In the genomic region with DNA sequence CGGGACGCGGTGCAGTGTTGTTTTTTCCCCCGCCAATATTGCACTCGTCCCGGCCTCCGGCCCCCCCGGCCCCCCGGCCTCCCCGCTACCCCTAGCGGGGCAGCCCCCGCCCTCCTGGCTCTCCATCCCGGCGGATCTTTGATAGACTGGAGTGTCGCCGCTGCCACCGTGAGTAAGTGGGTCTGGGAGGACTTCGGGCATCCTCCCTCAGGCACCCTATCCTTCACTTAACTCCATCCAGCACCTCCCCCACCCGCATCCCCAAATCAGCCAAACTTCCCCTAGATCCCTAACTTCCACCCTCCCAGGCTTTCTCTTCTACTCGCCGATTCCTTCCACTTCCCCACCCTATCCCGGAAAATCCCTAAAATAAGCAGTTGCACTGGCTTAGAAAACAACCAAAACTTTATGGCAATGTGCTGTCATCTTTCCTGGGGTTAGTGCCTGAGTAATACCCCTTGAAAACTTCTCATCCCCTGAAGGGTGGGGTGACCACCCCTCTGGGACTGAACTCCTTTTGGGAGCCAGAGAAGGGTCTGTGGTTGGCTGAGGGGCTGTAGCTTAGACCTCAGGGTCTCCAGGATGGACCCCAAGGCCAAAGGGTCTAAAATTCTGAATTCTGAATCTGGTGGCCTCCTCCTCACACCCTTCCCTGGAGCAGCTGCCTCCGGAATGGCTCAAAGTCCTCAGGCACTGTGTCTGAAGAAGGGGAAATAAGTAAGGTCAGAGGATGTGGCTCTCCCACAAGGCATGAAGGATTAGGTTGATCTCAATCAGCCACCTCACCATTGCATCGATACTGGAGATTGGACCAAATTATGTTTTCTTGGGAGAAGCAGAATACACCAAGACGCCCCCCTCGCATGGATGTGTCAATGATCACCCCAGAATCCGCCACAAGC, we compare ENCODE assay signal across 8 cellular contexts. TPM values are rescaled to one million over a fixed set of nuclear protein-coding genes. Genes with fewer than 3 reads are reported as not detected.
DNase-seq lines count a peak whose midpoint lies in the region; ATAC-seq and TF ChIP-seq lines count a peak whose summit lies in the region.

No MANE protein-coding gene starts in this region.

- peaks cover 18 to 33% (median 26%) of the 10 kb centered on the region in 4 donors for H3K4me1 Mint-ChIP-seq in naive thymus-derived CD8-positive, alpha-beta T cell

- peak overlapping the region in 3 of 11 experiments; percentile 13 to 95 (median 89); a peak in 4 of 22 replicates for H3K27ac ChIP-seq in BLaER1 treated with 17β-estradiol and CSF1 and Interleukin-3, amounts not matched to agents 10 nM and 100 nM
- H3K27ac ChIP-seq in colonic mucosa: peak overlapping the region; percentile 93

- H3K9ac ChIP-seq in BLaER1 treated with 17β-estradiol and CSF1 and Interleukin-3, amounts not matched to agents 10 nM and 100 nM: peak overlapping the region in 10 of 11 experiments; percentile 50 to 91 (median 80); a peak in 15 of 22 replicates
- peak overlapping the region in 1 of 2 donors; percentile 66 for H3K9ac ChIP-seq in colonic mucosa (ENCODE audit: low read depth in 2 of 2, low read length in 2 of 2)

- peak overlapping the region; percentile 78 to 100 (median 96) for H3K27ac Mint-ChIP-seq in naive thymus-derived CD8-positive, alpha-beta T cell

- H3K36me3 ChIP-seq in BLaER1 treated with 17β-estradiol and CSF1 and Interleukin-3, amounts not matched to agents 10 nM and 100 nM: peaks cover 0 to 27% (median 11%) of the 10 kb centered on the region in 11 experiments; a peak in 11 of 22 replicates
- H3K36me3 ChIP-seq in MG63: no peaks in the 10 kb centered on the region
- no peaks in the 10 kb centered on the region for H3K36me3 ChIP-seq in colonic mucosa

- intact Hi-C loops in colonic mucosa (cut with DNase I): no loop called here

- H3K36me3 Mint-ChIP-seq in naive thymus-derived CD8-positive, alpha-beta T cell: no peaks in the 10 kb centered on the region

- TF ChIP-seq CTCF in colonic mucosa (IDR thresholded peaks at IDR 0.05): no peak

- H3K4me3 Mint-ChIP-seq in naive thymus-derived CD8-positive, alpha-beta T cell: peak overlapping the region; percentile 33 to 97 (median 75)

- ATAC-seq in naive thymus-derived CD8-positive, alpha-beta T cell: no peak
- no peak for ATAC-seq in HG03354 (IDR thresholded peaks at IDR 0.05; ENCODE audit: poor library complexity, severe bottlenecking, unreplicated experiment)
- no peak for ATAC-seq in GM21381 (IDR thresholded peaks at IDR 0.05; ENCODE audit: unreplicated experiment)

- no peaks in the 10 kb centered on the region for H4K20me1 ChIP-seq in BLaER1 treated with 17β-estradiol and CSF1 and Interleukin-3, amounts not matched to agents 10 nM and 100 nM

- POLR2A ChIA-PET in naive thymus-derived CD8-positive, alpha-beta T cell (lab: Charles Lee): interaction anchor here (0.5 to 5.1 kb wide), 18 partner anchors 9 to 1327 kb away, joined by 3 to 150 read pairs (median 6); partner anchors contain the start of genes CLK2, FDPS, KRTCAP2 and MTX1

- no peak for DNase-seq in MG63
- no peak for DNase-seq in colonic mucosa
- DNase-seq in naive thymus-derived CD8-positive, alpha-beta T cell: peak in 2 of 10 donors; percentile 13 to 59
- no peak for DNase-seq in SIG-M5 (lab: John Stamatoyannopoulos, UW)
- DNase-seq in activated CD4-positive, alpha-beta T cell treated with anti-CD3 and anti-CD28 coated beads for 4 hours: no peak

- H3K4me1 ChIP-seq in BLaER1 treated with 17β-estradiol and CSF1 and Interleukin-3, amounts not matched to agents 10 nM and 100 nM: peaks cover 31 to 44% (median 38%) of the 10 kb centered on the region in 10 experiments
- peaks cover 15% of the 10 kb centered on the region for H3K4me1 ChIP-seq in colonic mucosa

- peaks cover 0 to 2% (median 0%) of the 10 kb centered on the region in 5 donors for H3K27me3 Mint-ChIP-seq in naive thymus-derived CD8-positive, alpha-beta T cell

- H3K27me3 ChIP-seq in BLaER1 treated with 17β-estradiol and CSF1 and Interleukin-3, amounts not matched to agents 10 nM and 100 nM: no peaks in the 10 kb centered on the region
- no peaks in the 10 kb centered on the region for H3K27me3 ChIP-seq in MG63
- H3K27me3 ChIP-seq in colonic mucosa: no peaks in the 10 kb centered on the region

- H3K9me3 ChIP-seq in BLaER1 treated with 17β-estradiol and CSF1 and Interleukin-3, amounts not matched to agents 10 nM and 100 nM (replicated peaks in 1 of 11): no peaks in the 10 kb centered on the region
- H3K9me3 ChIP-seq in MG63: no peaks in the 10 kb centered on the region
- no peaks in the 10 kb centered on the region for H3K9me3 ChIP-seq in colonic mucosa

- H3K9me3 Mint-ChIP-seq in naive thymus-derived CD8-positive, alpha-beta T cell: no peaks in the 10 kb centered on the region

- peak overlapping the region; percentile 48 to 69 (median 56); a peak in 18 of 20 replicates for H3K4me3 ChIP-seq in BLaER1 treated with 17β-estradiol and CSF1 and Interleukin-3, amounts not matched to agents 10 nM and 100 nM
- H3K4me3 ChIP-seq in MG63: peak overlapping the region; percentile 41
- H3K4me3 ChIP-seq in colonic mucosa: peak overlapping the region; percentile 47

- peak overlapping the region; percentile 77 to 98 (median 95) for H3K4me2 ChIP-seq in BLaER1 treated with 17β-estradiol and CSF1 and Interleukin-3, amounts not matched to agents 10 nM and 100 nM

RNA-seq across cellular contexts. Expression of gene THBS3, which starts 12.2 kb away (rescaled TPM):
- total RNA-seq in MG63 (2014; rRNA removed; shearing (Covaris generic); ENCODE audit: low replicate concordance): 9.1 and 11.0 TPM in 2 replicates
- 10 to 100 TPM; 12.2 to 16.0 TPM for total RNA-seq in colonic mucosa
- 10 to 100 TPM; 36.8 to 37.9 TPM for total RNA-seq in naive thymus-derived CD8-positive, alpha-beta T cell
- 1 to 10 TPM; 1.2 to 3.8 (median 3.0) TPM for polyA plus RNA-seq in naive thymus-derived CD8-positive, alpha-beta T cell

RNA-seq across cellular contexts. Expression of gene MTX1, which starts 13.0 kb away (rescaled TPM):
- total RNA-seq in MG63 (2014; rRNA removed; shearing (Covaris generic); ENCODE audit: low replicate concordance): 97.2 and 100 TPM in 2 replicates
- total RNA-seq in colonic mucosa: 10 to 100 TPM; 37.5 to 55.8 TPM
- 10 to 100 TPM; 26.9 to 27.1 TPM for total RNA-seq in naive thymus-derived CD8-positive, alpha-beta T cell
- 10 to 100 TPM; 45.8 to 50.7 (median 48.5) TPM for polyA plus RNA-seq in naive thymus-derived CD8-positive, alpha-beta T cell

RNA-seq across cellular contexts. Expression of gene TRIM46, which starts 21.8 kb away (rescaled TPM):
- total RNA-seq in MG63 (2014; rRNA removed; shearing (Covaris generic); ENCODE audit: low replicate concordance): not detected in 2 replicates
- under 1 TPM; 0.10 to 0.19 TPM for total RNA-seq in colonic mucosa
- total RNA-seq in naive thymus-derived CD8-positive, alpha-beta T cell: 1 to 10 TPM; 4.0 to 4.1 TPM
- polyA plus RNA-seq in naive thymus-derived CD8-positive, alpha-beta T cell: under 1 TPM; 0.40 to 0.92 (median 0.60) TPM

RNA-seq across cellular contexts. Expression of gene KRTCAP2, which starts 22.3 kb away (rescaled TPM):
- total RNA-seq in MG63 (2014; rRNA removed; shearing (Covaris generic); ENCODE audit: low replicate concordance): 220 and 236 TPM in 2 replicates
- 100 to 1,000 TPM; 140 to 172 TPM for total RNA-seq in colonic mucosa
- total RNA-seq in naive thymus-derived CD8-positive, alpha-beta T cell: 100 to 1,000 TPM; 148 to 152 TPM
- 100 to 1,000 TPM; 453 to 495 (median 490) TPM for polyA plus RNA-seq in naive thymus-derived CD8-positive, alpha-beta T cell

RNA-seq across cellular contexts. Expression of gene DPM3, which starts 55.1 kb away (rescaled TPM):
- total RNA-seq in MG63 (2014; rRNA removed; shearing (Covaris generic); ENCODE audit: low replicate concordance): 48.9 TPM in 1 of 2 replicates, not detected in the other
- 100 to 1,000 TPM; 149 to 182 TPM for total RNA-seq in colonic mucosa
- 10 to 100 TPM; 45.2 to 59.8 TPM for total RNA-seq in naive thymus-derived CD8-positive, alpha-beta T cell
- polyA plus RNA-seq in naive thymus-derived CD8-positive, alpha-beta T cell: 100 to 1,000 TPM; 103 to 159 (median 159) TPM
